Comparison of ENCODE assay signal across 15 cellular contexts in the genomic region with DNA sequence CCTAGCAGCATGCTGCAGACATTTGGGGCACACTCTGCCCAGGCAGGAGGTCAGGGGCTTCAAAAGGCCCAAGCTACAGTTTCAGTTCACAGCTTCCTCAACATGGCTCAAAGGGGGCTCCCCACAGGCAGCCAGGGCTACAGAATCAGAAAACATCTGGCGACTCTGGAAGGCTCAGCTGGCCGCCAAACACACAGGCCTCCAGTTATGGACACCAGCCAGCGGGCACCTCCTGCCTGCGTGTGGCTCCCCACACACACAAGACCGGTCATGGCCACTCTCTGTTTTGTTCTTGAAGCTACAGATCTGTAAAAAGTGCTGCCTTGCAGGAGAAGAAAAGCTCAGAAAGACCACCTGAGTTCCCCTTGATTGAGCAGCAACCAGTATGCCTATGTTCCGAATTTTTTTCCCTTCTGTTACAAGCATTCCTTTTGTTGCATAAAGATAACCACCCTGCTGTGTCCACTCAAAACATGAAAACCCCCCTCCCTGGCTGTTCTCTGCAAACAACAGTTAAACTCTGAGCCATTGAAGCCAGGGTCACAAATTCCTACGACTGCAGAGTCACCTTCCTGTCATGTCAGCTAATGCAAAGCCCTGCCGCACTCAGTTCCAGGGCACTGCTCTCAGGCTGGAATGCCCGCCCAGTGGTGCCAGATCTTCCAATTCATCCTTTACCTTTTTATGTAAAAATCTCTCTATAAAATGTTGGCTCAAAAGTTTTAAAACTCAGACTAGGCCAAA. TPM values are rescaled to one million over a fixed set of nuclear protein-coding genes. Genes with fewer than 3 reads are reported as not detected.
DNase-seq lines count a peak whose midpoint lies in the region; ATAC-seq and TF ChIP-seq lines count a peak whose summit lies in the region.
"Had no signal": no experiment of that assay in that cellular context is flagged by ENCODE, and none has a peak within 500 bp of the region (broad histone marks: within the 10 kb centered on the region; RNA-seq: fewer than 3 reads in every experiment).

No MANE protein-coding gene starts in this region.

- no peak overlapping the region for H3K27ac ChIP-seq in fibroblast of lung (ENCODE audit: insufficient read depth, low read length)
- H3K27ac ChIP-seq in right lobe of liver = peak overlapping the region in 2 of 3 donors; percentile 17 to 67
- H3K27ac ChIP-seq: A549, epithelial cell of prostate had no signal

- TF ChIP-seq CTCF in fibroblast of lung (conservative IDR thresholded peaks at IDR 0.05 in 1 of 2, IDR thresholded peaks at IDR 0.05 in 1 of 2; ENCODE audit: low read depth in 1 of 2, low read length in 2 of 2) = no peak
- TF ChIP-seq CTCF in right lobe of liver (IDR thresholded peaks at IDR 0.05) = no peak

- TF ChIP-seq POLR2A in right lobe of liver (IDR thresholded peaks at IDR 0.05) = no peak

- H3K36me3 ChIP-seq in fibroblast of lung (ENCODE audit: control insufficient read depth, insufficient read depth, low read length) (no peaks in the 10 kb centered on the region), right lobe of liver (no peaks in the 10 kb centered on the region)

- H3K4me1 ChIP-seq in fibroblast of lung (ENCODE audit: control insufficient read depth, extremely low read depth, insufficient read depth, low read length) (no peaks in the 10 kb centered on the region), right lobe of liver (peaks cover 0 to 75% (median 22%) of the 10 kb centered on the region in 4 donors)
- H3K4me1 ChIP-seq: A549 had no signal

- DNase-seq in Right ventricle myocardium inferior (ENCODE audit: missing footprints) = no peak
- DNase-seq in cardiac septum (ENCODE audit: low spot score) = no peak
- DNase-seq in fibroblast of lung (ENCODE audit: low read depth in 2 of 2) = peak; percentile 9 to 17
- peak; percentile 50 to 80 (median 75) for DNase-seq in right lobe of liver
- DNase-seq in amniotic stem cell (lab: John Stamatoyannopoulos, UW) = no peak
- no peak for DNase-seq in T-helper 2 cell
- no peak for DNase-seq in EL
- DNase-seq: NCI-H226; stimulated activated CD4-positive, alpha-beta T cell treated with anti-CD3 and anti-CD28 coated beads, Interleukin-1b, Interleukin-23, amount 100 ng/mL, for 48 hours; stimulated activated naive B cell treated with anti-CD40 and anti-IgM and Interleukin-4, amounts not matched to agents 10 μg/mL and 1 μg/mL and 100 μg/mL, for 72 hours had no signal

- WGBS in right lobe of liver (ENCODE audit: insufficient coverage, low coverage, low lambda C conversion rate, missing lambda C conversion rate) = 52% methylated on average over 4 of the region's 9 CpGs

- no peak overlapping the region for H3K9ac ChIP-seq in fibroblast of lung (ENCODE audit: insufficient read depth, low read length)

- H3K4me3 ChIP-seq in fibroblast of lung (replicated peaks in 1 of 4; ENCODE audit: control extremely low read depth in 1 of 4, insufficient read depth in 1 of 4, low read depth in 3 of 4, low read length in 4 of 4) (no peak overlapping the region), right lobe of liver (no peak overlapping the region)
- H3K4me3 ChIP-seq: A549 had no signal

- no peak overlapping the region for H2AFZ ChIP-seq in fibroblast of lung (ENCODE audit: low read length)

- no peaks in the 10 kb centered on the region for H3K79me2 ChIP-seq in fibroblast of lung (ENCODE audit: control insufficient read depth, insufficient read depth, low read length)

- H3K27me3 ChIP-seq in fibroblast of lung (ENCODE audit: control insufficient read depth, insufficient read depth, low read length) = no peaks in the 10 kb centered on the region
- H3K27me3 ChIP-seq in right lobe of liver = no peaks in the 10 kb centered on the region

- H3K9me3 ChIP-seq in fibroblast of lung (ENCODE audit: control insufficient read depth, insufficient read depth, low read depth, low read length) (no peaks in the 10 kb centered on the region), right lobe of liver (no peaks in the 10 kb centered on the region)

- intact Hi-C loops in Right ventricle myocardium inferior (cut with DNase I) = no loop called here
- intact Hi-C loops in cardiac septum (cut with DNase I) = loop anchor here (2.0 kb wide), 1 partner anchor 31 kb away; no protein-coding TSS in a partner anchor
- intact Hi-C loops in right lobe of liver (cut with DNase I) = no loop called here

- ATAC-seq in Right ventricle myocardium inferior = peak; percentile 66
- ATAC-seq in right lobe of liver = peak; percentile 45 to 63 (median 50)
- no peak for ATAC-seq in GM21619 (IDR thresholded peaks at IDR 0.05; ENCODE audit: unreplicated experiment)
- ATAC-seq: A549; HCT116; stimulated activated naive B cell treated with anti-CD40 and anti-IgM and Interleukin-4, amounts not matched to agents 10 μg/mL and 1 μg/mL and 100 μg/mL, for 72 hours had no signal

- no peak overlapping the region for H3K4me2 ChIP-seq in fibroblast of lung (ENCODE audit: extremely low read depth, insufficient read depth, low read length)
- H3K4me2 ChIP-seq: A549 had no signal

- H4K20me1 ChIP-seq in fibroblast of lung (ENCODE audit: control insufficient read depth, extremely low read depth, insufficient read depth, low read length) = no peaks in the 10 kb centered on the region

RNA-seq across cellular contexts. Expression of a gene that starts 33.6 kb away (rescaled TPM):
- total RNA-seq in Right ventricle myocardium inferior (21.8 TPM), cardiac septum (24.4 TPM), fibroblast of lung (4.4 and 8.1 TPM in 2 replicates), right lobe of liver (1 to 10 TPM; 2.1 to 6.6 (median 3.1) TPM)
- polyA plus RNA-seq in fibroblast of lung = 4.5 and 27.9 TPM in 2 replicates
- polyA plus RNA-seq in fibroblast of lung (2012) = 4.1 and 25.2 TPM in 2 replicates
- polyA minus RNA-seq in fibroblast of lung (ENCODE audit: low replicate concordance) = 3.7 and 19.5 TPM in 2 replicates

RNA-seq across cellular contexts. Expression of a gene that starts 52.1 kb away (rescaled TPM):
- total RNA-seq in Right ventricle myocardium inferior (not detected), cardiac septum (not detected), fibroblast of lung (not detected in 2 replicates), right lobe of liver (not detected)
- polyA plus RNA-seq in fibroblast of lung = not detected in 2 replicates
- not detected in 2 replicates for polyA plus RNA-seq in fibroblast of lung (2012)
- not detected in 2 replicates for polyA minus RNA-seq in fibroblast of lung (ENCODE audit: low replicate concordance)
- total RNA-seq: omental fat pad had no signal
- polyA plus RNA-seq: A549 had no signal

Comparison
In these comparisons a context has a peak if more than half of its experiments do, and no peak if none do; other contexts are left out.
1. DNase-seq: peak in fibroblast of lung (2 of 2) and right lobe of liver (3 of 3); none in Right ventricle myocardium inferior (single experiment), cardiac septum (single experiment), amniotic stem cell (single experiment), T-helper 2 cell (0 of 5) and EL (single experiment).